Comparison of ENCODE assay signal across 12 cellular contexts in the genomic region with DNA sequence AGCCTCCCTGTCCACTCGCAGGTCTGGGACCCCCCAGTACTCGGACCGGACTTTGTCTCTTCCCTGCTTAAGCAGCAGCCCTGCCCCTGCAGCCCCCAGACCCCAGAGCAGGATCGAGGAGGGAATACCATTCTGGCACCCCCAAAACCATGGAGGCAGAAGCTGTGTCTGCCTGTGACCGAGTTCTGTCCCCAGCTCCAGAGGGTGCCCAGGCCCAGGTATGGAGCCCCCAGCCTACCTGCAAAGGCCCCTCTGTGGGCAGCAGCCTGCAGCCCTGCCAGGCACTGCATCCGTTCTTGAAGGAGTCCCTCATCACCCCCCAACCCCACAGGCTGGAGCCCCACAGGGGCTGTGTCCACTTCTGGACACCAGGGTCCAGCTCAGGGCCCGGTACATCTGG.
"Had no signal": no experiment of that assay in that cellular context is flagged by ENCODE, and none has a peak within 500 bp of the region (broad histone marks: within the 10 kb centered on the region; RNA-seq: fewer than 3 reads in every experiment).

No MANE protein-coding gene starts in this region.

- H3K36me3 ChIP-seq: cardiac muscle cell, suprapubic skin, transverse colon, WERI-Rb-1 had no signal

- H3K4me3 ChIP-seq: cardiac muscle cell, SK-N-MC, suprapubic skin, transverse colon had no signal

- H3K9me3 ChIP-seq: suprapubic skin, transverse colon had no signal

- DNase-seq: activated CD4-positive, alpha-beta T cell treated with anti-CD3 and anti-CD28 coated beads, Interleukin-2, amount 50 U/mL, for 48 hours; effector memory CD8-positive, alpha-beta T cell; mesendoderm; stimulated activated CD4-positive, alpha-beta T cell treated with anti-CD3 and anti-CD28 coated beads, Interleukin-2, amount 100 ng/mL, for 24 hours; transverse colon had no signal

- H3K27ac ChIP-seq: cardiac muscle cell, SK-N-MC, suprapubic skin, transverse colon, WERI-Rb-1 had no signal

- H3K27ac Mint-ChIP-seq: activated naive CD8-positive, alpha-beta T cell; effector memory CD8-positive, alpha-beta T cell had no signal

- H3K9me3 Mint-ChIP-seq: effector memory CD8-positive, alpha-beta T cell; naive thymus-derived CD8-positive, alpha-beta T cell; stimulated activated naive CD8-positive, alpha-beta T cell treated with anti-CD3 and anti-CD28 coated beads, Interleukin-15, amount 100 ng/mL, for 72 hours had no signal

- H3K4me3 Mint-ChIP-seq: activated naive CD8-positive, alpha-beta T cell; effector memory CD8-positive, alpha-beta T cell; naive thymus-derived CD8-positive, alpha-beta T cell; stimulated activated naive CD8-positive, alpha-beta T cell treated with anti-CD3 and anti-CD28 coated beads, Interleukin-15, amount 100 ng/mL, for 72 hours had no signal

- ATAC-seq: effector memory CD8-positive, alpha-beta T cell; naive thymus-derived CD8-positive, alpha-beta T cell; stimulated activated naive CD8-positive, alpha-beta T cell treated with anti-CD3 and anti-CD28 coated beads, Interleukin-15, amount 100 ng/mL, for 72 hours had no signal

- H3K36me3 Mint-ChIP-seq: activated naive CD8-positive, alpha-beta T cell; naive thymus-derived CD8-positive, alpha-beta T cell had no signal

- H3K27me3 Mint-ChIP-seq: activated naive CD8-positive, alpha-beta T cell had no signal

- H3K4me1 ChIP-seq: transverse colon had no signal
